ENCODE assay signal across 8 cellular contexts in genomic region chr17:82775033-82775823, GRCh38. TPM values are rescaled to one million over a fixed set of nuclear protein-coding genes. Genes with fewer than 3 reads are reported as not detected.
A peak's percentile ranks its signal among the peaks of the same experiment; 100 is the strongest.
DNase-seq lines count a peak whose midpoint lies in the region; ATAC-seq lines count a peak whose summit lies in the region.

No MANE protein-coding gene starts in this region.

- H3K27me3 ChIP-seq in adipocyte (replicated peaks; ENCODE audit: control insufficient read depth, insufficient read depth, low read length) = no peaks in the 10 kb centered on the region

- no peak overlapping the region for H3K9ac ChIP-seq in adipocyte (ENCODE audit: low read length)

- in situ Hi-C loops in KBM-7 (cut with MboI; ENCODE audit: low pct_unique_long_range_greater_than_20kb, low sequenced_read_pairs) = no loop called here

- intact Hi-C loops in left ventricle myocardium superior (cut with micrococcal nuclease) = no loop called here

- DNase-seq in NCI-H510A treated with DMSO at 0.1 percent for 48 hours (lab: John Stamatoyannopoulos, UW) = peak; percentile 75
- no peak for DNase-seq in NCI-H510A (lab: John Stamatoyannopoulos, UW)
- DNase-seq in NCI-H82 (lab: John Stamatoyannopoulos, UW) = peak; percentile 84
- DNase-seq in adipocyte (ENCODE audit: low read depth) = peak; percentile 57
- DNase-seq in left ventricle myocardium superior = peak; percentile 85
- peak; percentile 75 for DNase-seq in retina
- DNase-seq in KBM-7 = no peak

- H3K4me1 ChIP-seq in adipocyte (ENCODE audit: control insufficient read depth, insufficient read depth, low read length) = peaks cover 6% of the 10 kb centered on the region

- ATAC-seq in left ventricle myocardium superior (peak; percentile 68), GM19455 (IDR thresholded peaks at IDR 0.05; ENCODE audit: unreplicated experiment) (no peak)

- no peaks in the 10 kb centered on the region for H3K36me3 ChIP-seq in adipocyte (ENCODE audit: control insufficient read depth, insufficient read depth, low read length, severe bottlenecking)

- H3K9me3 ChIP-seq in adipocyte (ENCODE audit: control insufficient read depth, low read length) = no peaks in the 10 kb centered on the region

- peak overlapping the region; percentile 75 for H3K4me3 ChIP-seq in adipocyte (ENCODE audit: low read length)

RNA-seq across cellular contexts. Expression of gene TBCD, which starts 23.4 kb away (rescaled TPM):
- total RNA-seq in left ventricle myocardium superior = 53.4 TPM

RNA-seq across cellular contexts. Expression of gene FN3K, which starts 39.8 kb away (rescaled TPM):
- 92.6 TPM for total RNA-seq in left ventricle myocardium superior

RNA-seq across cellular contexts. Expression of gene FN3KRP, which starts 58.7 kb away (rescaled TPM):
- total RNA-seq in left ventricle myocardium superior = 14.0 TPM

Comparison
In these comparisons a context has a peak if more than half of its experiments do, and no peak if none do; other contexts are left out.
1. DNase-seq: peak in NCI-H510A treated with DMSO at 0.1 percent for 48 hours (single experiment), NCI-H82 (single experiment), adipocyte (single experiment), left ventricle myocardium superior (single experiment) and retina (single experiment); none in NCI-H510A (single experiment) and KBM-7 (single experiment).